ENCODE assay signal across 12 cellular contexts in genomic region chr14:51534623-51535022, GRCh38.
DNase-seq lines count a peak whose midpoint lies in the region; FAIRE-seq and TF ChIP-seq lines count a peak whose summit lies in the region.
"Had no signal": no experiment of that assay in that cellular context is flagged by ENCODE, and none has a peak within 500 bp of the region (broad histone marks: within the 10 kb centered on the region; RNA-seq: fewer than 3 reads in every experiment).

No MANE protein-coding gene starts in this region.

- H3K4me1 Mint-ChIP-seq in Calu3 (ENCODE audit: low read depth, unreplicated experiment) = peaks cover 57% of the 10 kb centered on the region
- H3K4me1 Mint-ChIP-seq in astrocyte (ENCODE audit: low read depth, unreplicated experiment) = peaks cover 40% of the 10 kb centered on the region
- H3K4me1 Mint-ChIP-seq in mesothelial cell of epicardium = peaks cover 24% of the 10 kb centered on the region
- no peaks in the 10 kb centered on the region for H3K4me1 Mint-ChIP-seq in glutamatergic neuron (ENCODE audit: low read depth, unreplicated experiment)
- peaks cover 1% of the 10 kb centered on the region for H3K4me1 Mint-ChIP-seq in activated T-helper 2 cell treated with anti-CD3 and anti-CD28 coated beads, Interferon-gamma antibody, Interleukin-2, Interleukin-4, amounts not matched to agents 10 μg/mL and 5 μg/mL and 100 μg/mL, durations not matched to agents 14 hours and 24 hours and 36 hours (ENCODE audit: low read depth)
- H3K4me1 Mint-ChIP-seq: activated CD4-positive, alpha-beta T cell treated with anti-CD3 and anti-CD28 coated beads, Interleukin-2, amount 10 ng/mL, durations not matched to agents 24 days and 14 days had no signal

- no TSS peak for BruUV-seq in Calu3 (replicated peaks; lab: Mats Ljungman, UMichigan)

- peak overlapping the region; percentile 6 for H2AFZ ChIP-seq in astrocyte (ENCODE audit: low read depth, low read length)

- no peak for FAIRE-seq in astrocyte (lab: Jason Lieb, UNC)

- peak overlapping the region; percentile 16 for H3K4me2 ChIP-seq in astrocyte (ENCODE audit: low read length)

- H3K27me3 ChIP-seq in astrocyte (ENCODE audit: insufficient read depth, low read length) = no peaks in the 10 kb centered on the region

- H3K36me3 ChIP-seq in astrocyte (ENCODE audit: insufficient read depth, low read length) = no peaks in the 10 kb centered on the region

- H3K4me3 Mint-ChIP-seq in Calu3 (ENCODE audit: low read depth, unreplicated experiment) = peak overlapping the region; percentile 10
- peak overlapping the region; percentile 16 for H3K4me3 Mint-ChIP-seq in astrocyte (ENCODE audit: unreplicated experiment)
- no peak overlapping the region for H3K4me3 Mint-ChIP-seq in mesothelial cell of epicardium
- H3K4me3 Mint-ChIP-seq in glutamatergic neuron (ENCODE audit: unreplicated experiment) = no peak overlapping the region
- no peak overlapping the region for H3K4me3 Mint-ChIP-seq in activated T-helper 2 cell treated with anti-CD3 and anti-CD28 coated beads, Interferon-gamma antibody, Interleukin-2, Interleukin-4, amounts not matched to agents 10 μg/mL and 5 μg/mL and 100 μg/mL, durations not matched to agents 14 hours and 24 hours and 36 hours (ENCODE audit: low read depth)
- H3K4me3 Mint-ChIP-seq: activated CD4-positive, alpha-beta T cell treated with anti-CD3 and anti-CD28 coated beads, Interleukin-2, amount 10 ng/mL, durations not matched to agents 24 days and 14 days; activated naive CD8-positive, alpha-beta T cell had no signal

- peaks cover 30% of the 10 kb centered on the region for H3K4me1 ChIP-seq in astrocyte (ENCODE audit: insufficient read depth, low read length)

- H3K79me2 ChIP-seq in astrocyte (ENCODE audit: insufficient read depth, low read length) = no peaks in the 10 kb centered on the region

- H3K27ac Mint-ChIP-seq in Calu3 (ENCODE audit: unreplicated experiment) (peak overlapping the region; percentile 92), astrocyte (ENCODE audit: unreplicated experiment) (peak overlapping the region; percentile 95), mesothelial cell of epicardium (peak overlapping the region; percentile 20), glutamatergic neuron (ENCODE audit: unreplicated experiment) (no peak overlapping the region)
- H3K27ac Mint-ChIP-seq in activated T-helper 2 cell treated with anti-CD3 and anti-CD28 coated beads, Interferon-gamma antibody, Interleukin-2, Interleukin-4, amounts not matched to agents 10 μg/mL and 5 μg/mL and 100 μg/mL, durations not matched to agents 14 hours and 24 hours and 36 hours = no peak overlapping the region
- H3K27ac Mint-ChIP-seq: activated CD4-positive, alpha-beta T cell treated with anti-CD3 and anti-CD28 coated beads, Interleukin-2, amount 10 ng/mL, durations not matched to agents 24 days and 14 days; activated naive CD8-positive, alpha-beta T cell had no signal

- no peak overlapping the region for H3K4me3 ChIP-seq in astrocyte (ENCODE audit: insufficient read depth, low read depth, low read length)

- peak overlapping the region; percentile 86 for H3K27ac ChIP-seq in astrocyte (ENCODE audit: low read depth, low read length)

- no peak for TF ChIP-seq CTCF in Calu3 (IDR thresholded peaks at IDR 0.05; ENCODE audit: unreplicated experiment)
- no peak for TF ChIP-seq CTCF in astrocyte (IDR thresholded peaks at IDR 0.05; ENCODE audit: insufficient read depth, low read depth, low read length)
- TF ChIP-seq CTCF in mesothelial cell of epicardium (IDR thresholded peaks at IDR 0.05; ENCODE audit: unreplicated experiment) = no peak
- no peak for TF ChIP-seq CTCF in glutamatergic neuron (IDR thresholded peaks at IDR 0.05; ENCODE audit: partially characterized antibody, unreplicated experiment)

- H3K9ac ChIP-seq in astrocyte (ENCODE audit: low read length) = peak overlapping the region; percentile 12

- intact Hi-C loops in Calu3 (cut with micrococcal nuclease; ENCODE audit: unreplicated experiment) = loop anchor here (2.0 to 10.0 kb wide), 5 partner anchors 104 to 577 kb away; partner anchors contain the start of gene FRMD6
- intact Hi-C loops in activated T-helper 2 cell treated with anti-CD3 and anti-CD28 coated beads, Interferon-gamma antibody, Interleukin-2, Interleukin-4, amounts not matched to agents 10 μg/mL and 5 μg/mL and 100 μg/mL, durations not matched to agents 14 hours and 24 hours and 36 hours (cut with micrococcal nuclease) = no loop called here

- no peaks in the 10 kb centered on the region for H3K9me3 ChIP-seq in astrocyte (ENCODE audit: insufficient read depth, low read depth, low read length)

- H3K27me3 Mint-ChIP-seq in Calu3 (ENCODE audit: unreplicated experiment) (no peaks in the 10 kb centered on the region), astrocyte (ENCODE audit: low read depth, unreplicated experiment) (no peaks in the 10 kb centered on the region), mesothelial cell of epicardium (ENCODE audit: low read depth) (no peaks in the 10 kb centered on the region), glutamatergic neuron (ENCODE audit: unreplicated experiment) (no peaks in the 10 kb centered on the region)
- H3K27me3 Mint-ChIP-seq in activated T-helper 2 cell treated with anti-CD3 and anti-CD28 coated beads, Interferon-gamma antibody, Interleukin-2, Interleukin-4, amounts not matched to agents 10 μg/mL and 5 μg/mL and 100 μg/mL, durations not matched to agents 14 hours and 24 hours and 36 hours (ENCODE audit: low read depth) = no peaks in the 10 kb centered on the region
- H3K27me3 Mint-ChIP-seq: activated naive CD8-positive, alpha-beta T cell had no signal

- H3K36me3 Mint-ChIP-seq in Calu3 (ENCODE audit: insufficient read depth, unreplicated experiment) (peaks cover 5% of the 10 kb centered on the region), astrocyte (ENCODE audit: low read depth, unreplicated experiment) (peaks cover 2% of the 10 kb centered on the region), mesothelial cell of epicardium (no peaks in the 10 kb centered on the region), glutamatergic neuron (ENCODE audit: unreplicated experiment) (no peaks in the 10 kb centered on the region)
- H3K36me3 Mint-ChIP-seq in activated T-helper 2 cell treated with anti-CD3 and anti-CD28 coated beads, Interferon-gamma antibody, Interleukin-2, Interleukin-4, amounts not matched to agents 10 μg/mL and 5 μg/mL and 100 μg/mL, durations not matched to agents 14 hours and 24 hours and 36 hours (ENCODE audit: low read depth) = no peaks in the 10 kb centered on the region
- H3K36me3 Mint-ChIP-seq: activated naive CD8-positive, alpha-beta T cell had no signal

- DNase-seq in Calu3 = peak; percentile 58
- peak; percentile 8 for DNase-seq in NCI-H1092 (lab: John Stamatoyannopoulos, UW)
- DNase-seq in astrocyte (ENCODE audit: low read depth) = peak; percentile 51
- no peak for DNase-seq in mesothelial cell of epicardium (ENCODE audit: low spot score in 2 of 2, unreplicated experiment in 2 of 2)
- DNase-seq in SK-N-DZ (ENCODE audit: low spot score) = no peak
- DNase-seq in stimulated activated naive CD4-positive, alpha-beta T cell treated with Interleukin-2 at 50 U/mL for 16 hours (lab: John Stamatoyannopoulos, UW) = no peak
- DNase-seq in glutamatergic neuron = no peak
- DNase-seq in activated T-helper 2 cell treated with anti-CD3 and anti-CD28 coated beads, Interferon-gamma antibody, Interleukin-2, Interleukin-4, amounts not matched to agents 10 μg/mL and 5 μg/mL and 100 μg/mL, durations not matched to agents 14 hours and 24 hours and 36 hours (ENCODE audit: low spot score) = no peak
- DNase-seq: activated CD4-positive, alpha-beta T cell treated with anti-CD3 and anti-CD28 coated beads, Interleukin-2, amount 10 ng/mL, durations not matched to agents 24 days and 14 days; effector memory CD4-positive, alpha-beta T cell; Right ventricle myocardium superior had no signal

- H3K9me3 Mint-ChIP-seq in Calu3 (ENCODE audit: low read depth, unreplicated experiment) (peaks cover 5% of the 10 kb centered on the region), astrocyte (ENCODE audit: unreplicated experiment) (peaks cover 4% of the 10 kb centered on the region), mesothelial cell of epicardium (peaks cover 12% of the 10 kb centered on the region), glutamatergic neuron (ENCODE audit: unreplicated experiment) (peaks cover 2% of the 10 kb centered on the region)
- no peaks in the 10 kb centered on the region for H3K9me3 Mint-ChIP-seq in activated T-helper 2 cell treated with anti-CD3 and anti-CD28 coated beads, Interferon-gamma antibody, Interleukin-2, Interleukin-4, amounts not matched to agents 10 μg/mL and 5 μg/mL and 100 μg/mL, durations not matched to agents 14 hours and 24 hours and 36 hours

- H4K20me1 ChIP-seq in astrocyte (ENCODE audit: insufficient read depth, low read length) = no peaks in the 10 kb centered on the region

- CTCF ChIA-PET in Calu3 (lab: Charles Lee) = interaction anchor here (1.1 to 1.4 kb wide), 3 partner anchors 62 to 241 kb away, joined by 3 read pairs; no protein-coding TSS in a partner anchor

Comparison
In these comparisons a context has a peak if more than half of its experiments do, and no peak if none do; other contexts are left out.
1. DNase-seq: peak in Calu3 (single experiment), NCI-H1092 (single experiment) and astrocyte (single experiment); none in mesothelial cell of epicardium (0 of 2), SK-N-DZ (single experiment), stimulated activated naive CD4-positive, alpha-beta T cell treated with Interleukin-2 at 50 U/mL for 16 hours (single experiment), glutamatergic neuron (single experiment) and activated T-helper 2 cell treated with anti-CD3 and anti-CD28 coated beads, Interferon-gamma antibody, Interleukin-2, Interleukin-4, amounts not matched to agents 10 μg/mL and 5 μg/mL and 100 μg/mL, durations not matched to agents 14 hours and 24 hours and 36 hours (single experiment).
2. H3K27ac Mint-ChIP-seq: peak in Calu3 (single experiment), astrocyte (single experiment) and mesothelial cell of epicardium (single experiment); none in glutamatergic neuron (single experiment) and activated T-helper 2 cell treated with anti-CD3 and anti-CD28 coated beads, Interferon-gamma antibody, Interleukin-2, Interleukin-4, amounts not matched to agents 10 μg/mL and 5 μg/mL and 100 μg/mL, durations not matched to agents 14 hours and 24 hours and 36 hours (single experiment).
3. H3K4me3 Mint-ChIP-seq: peak in Calu3 (single experiment) and astrocyte (single experiment); none in mesothelial cell of epicardium (single experiment), glutamatergic neuron (single experiment) and activated T-helper 2 cell treated with anti-CD3 and anti-CD28 coated beads, Interferon-gamma antibody, Interleukin-2, Interleukin-4, amounts not matched to agents 10 μg/mL and 5 μg/mL and 100 μg/mL, durations not matched to agents 14 hours and 24 hours and 36 hours (single experiment).